ENCODE assay signal across 1 cellular context in genomic region chr1:89022167-89022959, GRCh38.
TF ChIP-seq lines count a peak whose summit lies in the region.

GBP3 (minus strand) TSS chr1:89022866; CDS start chr1:89020721, 2,145 bp downstream.

TF ChIP-seq in WTC11, 78 proteins besides CTCF, POLR2A, EP300 and RAD21 (continued from another document):
- TF ChIP-seq, protein P1, sequence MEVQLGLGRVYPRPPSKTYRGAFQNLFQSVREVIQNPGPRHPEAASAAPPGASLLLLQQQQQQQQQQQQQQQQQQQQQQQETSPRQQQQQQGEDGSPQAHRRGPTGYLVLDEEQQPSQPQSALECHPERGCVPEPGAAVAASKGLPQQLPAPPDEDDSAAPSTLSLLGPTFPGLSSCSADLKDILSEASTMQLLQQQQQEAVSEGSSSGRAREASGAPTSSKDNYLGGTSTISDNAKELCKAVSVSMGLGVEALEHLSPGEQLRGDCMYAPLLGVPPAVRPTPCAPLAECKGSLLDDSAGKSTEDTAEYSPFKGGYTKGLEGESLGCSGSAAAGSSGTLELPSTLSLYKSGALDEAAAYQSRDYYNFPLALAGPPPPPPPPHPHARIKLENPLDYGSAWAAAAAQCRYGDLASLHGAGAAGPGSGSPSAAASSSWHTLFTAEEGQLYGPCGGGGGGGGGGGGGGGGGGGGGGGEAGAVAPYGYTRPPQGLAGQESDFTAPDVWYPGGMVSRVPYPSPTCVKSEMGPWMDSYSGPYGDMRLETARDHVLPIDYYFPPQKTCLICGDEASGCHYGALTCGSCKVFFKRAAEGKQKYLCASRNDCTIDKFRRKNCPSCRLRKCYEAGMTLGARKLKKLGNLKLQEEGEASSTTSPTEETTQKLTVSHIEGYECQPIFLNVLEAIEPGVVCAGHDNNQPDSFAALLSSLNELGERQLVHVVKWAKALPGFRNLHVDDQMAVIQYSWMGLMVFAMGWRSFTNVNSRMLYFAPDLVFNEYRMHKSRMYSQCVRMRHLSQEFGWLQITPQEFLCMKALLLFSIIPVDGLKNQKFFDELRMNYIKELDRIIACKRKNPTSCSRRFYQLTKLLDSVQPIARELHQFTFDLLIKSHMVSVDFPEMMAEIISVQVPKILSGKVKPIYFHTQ (CRISPR knock-in tag; IDR thresholded peaks at IDR 0.05): no peak
- no peak for TF ChIP-seq ZNF396 (CRISPR knock-in tag; IDR thresholded peaks at IDR 0.05; ENCODE audit: borderline replicate concordance)
- no peak for TF ChIP-seq HMGA2 (CRISPR knock-in tag; IDR thresholded peaks at IDR 0.05)
- TF ChIP-seq, protein P2, sequence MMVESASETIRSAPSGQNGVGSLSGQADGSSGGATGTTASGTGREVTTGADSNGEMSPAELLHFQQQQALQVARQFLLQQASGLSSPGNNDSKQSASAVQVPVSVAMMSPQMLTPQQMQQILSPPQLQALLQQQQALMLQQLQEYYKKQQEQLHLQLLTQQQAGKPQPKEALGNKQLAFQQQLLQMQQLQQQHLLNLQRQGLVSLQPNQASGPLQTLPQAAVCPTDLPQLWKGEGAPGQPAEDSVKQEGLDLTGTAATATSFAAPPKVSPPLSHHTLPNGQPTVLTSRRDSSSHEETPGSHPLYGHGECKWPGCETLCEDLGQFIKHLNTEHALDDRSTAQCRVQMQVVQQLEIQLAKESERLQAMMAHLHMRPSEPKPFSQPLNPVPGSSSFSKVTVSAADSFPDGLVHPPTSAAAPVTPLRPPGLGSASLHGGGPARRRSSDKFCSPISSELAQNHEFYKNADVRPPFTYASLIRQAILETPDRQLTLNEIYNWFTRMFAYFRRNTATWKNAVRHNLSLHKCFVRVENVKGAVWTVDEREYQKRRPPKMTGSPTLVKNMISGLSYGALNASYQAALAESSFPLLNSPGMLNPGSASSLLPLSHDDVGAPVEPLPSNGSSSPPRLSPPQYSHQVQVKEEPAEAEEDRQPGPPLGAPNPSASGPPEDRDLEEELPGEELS (CRISPR knock-in tag; IDR thresholded peaks at IDR 0.05): no peak
- no peak for TF ChIP-seq E2F4 (CRISPR knock-in tag; IDR thresholded peaks at IDR 0.05; ENCODE audit: borderline replicate concordance, low read depth)
TF ChIP-seq in WTC11: peak in this region for 0.
